Comparison of ENCODE assay signal across 8 cellular contexts in genomic region chr1:231161711-231162299, GRCh38. TPM values are rescaled to one million over a fixed set of nuclear protein-coding genes. Genes with fewer than 3 reads are reported as not detected.
DNase-seq lines count a peak whose midpoint lies in the region; ATAC-seq and TF ChIP-seq lines count a peak whose summit lies in the region.

Gene TRIM67 (plus strand): TSS chr1:231162058. CDS start chr1:231162970, 912 bp downstream.

- in situ Hi-C loops in GM23248 (cut with MboI), result no loop called here

- TF ChIP-seq RAD21 in neural cell (conservative IDR thresholded peaks at IDR 0.05), result no peak

- H3K27me3 ChIP-seq in GM23248 (replicated peaks; ENCODE audit: insufficient read depth), result peaks cover 47% of the 10 kb centered on the region
- H3K27me3 ChIP-seq in endodermal cell (ENCODE audit: control insufficient read depth, insufficient read depth, low read length, poor library complexity, severe bottlenecking), result peaks cover 86% of the 10 kb centered on the region
- H3K27me3 ChIP-seq in neural cell (ENCODE audit: insufficient read depth, low read depth, low read length), result peaks cover 11% of the 10 kb centered on the region
- peaks cover 89% of the 10 kb centered on the region for H3K27me3 ChIP-seq in CD4-positive, alpha-beta T cell (ENCODE audit: control insufficient read depth, insufficient read depth, low read length)

- no peak within 1 kb of the TSS for H3K27ac Mint-ChIP-seq in endodermal cell
- no peak within 1 kb of the TSS for H3K27ac Mint-ChIP-seq in CD4-positive, alpha-beta T cell

- H3K36me3 Mint-ChIP-seq in endodermal cell (ENCODE audit: low read depth), result no peaks in the 10 kb centered on the region
- H3K36me3 Mint-ChIP-seq in CD4-positive, alpha-beta T cell (ENCODE audit: low read depth), result no peaks in the 10 kb centered on the region

- no peaks in the 10 kb centered on the region for H3K36me3 ChIP-seq in GM23248 (ENCODE audit: low read depth)
- no peaks in the 10 kb centered on the region for H3K36me3 ChIP-seq in endodermal cell (ENCODE audit: control insufficient read depth, insufficient read depth, low read length)
- H3K36me3 ChIP-seq in neural cell (ENCODE audit: insufficient read depth, low read length), result no peaks in the 10 kb centered on the region

- H3K9me3 ChIP-seq in GM23248 (ENCODE audit: low read depth) (no peaks in the 10 kb centered on the region), endodermal cell (ENCODE audit: control insufficient read depth, low read length) (no peaks in the 10 kb centered on the region), neural cell (ENCODE audit: low read length) (no peaks in the 10 kb centered on the region)
- no peaks in the 10 kb centered on the region for H3K9me3 ChIP-seq in CD4-positive, alpha-beta T cell (ENCODE audit: control insufficient read depth, low read length)

- no peaks in the 10 kb centered on the region for H3K4me1 Mint-ChIP-seq in endodermal cell
- peaks cover 4% of the 10 kb centered on the region for H3K4me1 Mint-ChIP-seq in CD4-positive, alpha-beta T cell (ENCODE audit: low read depth)

- CTCF ChIA-PET in CD4-positive, alpha-beta T cell (lab: Charles Lee), result no interaction called here

- peaks cover 94% of the 10 kb centered on the region for H3K27me3 Mint-ChIP-seq in endodermal cell (ENCODE audit: insufficient read depth)
- peaks cover 65% of the 10 kb centered on the region for H3K27me3 Mint-ChIP-seq in CD4-positive, alpha-beta T cell

- H3K4me1 ChIP-seq in GM23248 (ENCODE audit: insufficient read depth), result 0 out of 2 replicates have a peak, but pooled peaks cover 3% of the 10 kb centered on the region
- no peaks in the 10 kb centered on the region for H3K4me1 ChIP-seq in endodermal cell (ENCODE audit: control insufficient read depth, insufficient read depth, low read length)

- ATAC-seq in CD4-positive, alpha-beta T cell (ENCODE audit: poor library complexity), result no peak

- H3K79me2 ChIP-seq in GM23248 (ENCODE audit: insufficient read depth) (no peaks in the 10 kb centered on the region), neural cell (replicated peaks; ENCODE audit: insufficient read depth, low read length) (peaks cover 25% of the 10 kb centered on the region)

- no peak within 1 kb of the TSS for H3K9ac ChIP-seq in GM23248
- H3K9ac ChIP-seq in endodermal cell (ENCODE audit: extremely low read depth, low read length, poor library complexity, severe bottlenecking), result no peak within 1 kb of the TSS
- peak within 1 kb of the TSS; percentile 82 for H3K9ac ChIP-seq in neural cell (ENCODE audit: low read length)

- H3K27ac ChIP-seq in GM23248 (no peak within 1 kb of the TSS), endodermal cell (ENCODE audit: low read depth, low read length) (no peak within 1 kb of the TSS), neural cell (ENCODE audit: low read length) (peak within 1 kb of the TSS; percentile 85)
- H3K27ac ChIP-seq in CD4-positive, alpha-beta T cell (ENCODE audit: low read depth, low read length), result no peak within 1 kb of the TSS

- TF ChIP-seq CTCF in endodermal cell (conservative IDR thresholded peaks at IDR 0.05), result no peak
- TF ChIP-seq CTCF in neural cell (IDR thresholded peaks at IDR 0.05; ENCODE audit: poor library complexity, severe bottlenecking), result no peak
- TF ChIP-seq CTCF in CD4-positive, alpha-beta T cell (IDR thresholded peaks at IDR 0.05), result no peak

- no peaks in the 10 kb centered on the region for H3F3A ChIP-seq in GM23248 (ENCODE audit: insufficient read depth)
- H3F3A ChIP-seq in neural cell (ENCODE audit: insufficient read depth, low read length, poor library complexity, severe bottlenecking), result no peaks in the 10 kb centered on the region

- intact Hi-C loops in CD4-positive, alpha-beta T cell (cut with DNase I, micrococcal nuclease), result no loop called here

- no peak for TF ChIP-seq EP300 in neural cell (conservative IDR thresholded peaks at IDR 0.05; ENCODE audit: poor library complexity, severe bottlenecking)

- H2AFZ ChIP-seq in GM23248, result no peak within 1 kb of the TSS
- peak within 1 kb of the TSS; percentile 82 for H2AFZ ChIP-seq in neural cell (ENCODE audit: low read depth, low read length)

- H3K4me2 ChIP-seq in GM23248 (ENCODE audit: unreplicated experiment) (peak within 1 kb of the TSS; percentile 51), neural cell (ENCODE audit: low read length) (peak within 1 kb of the TSS; percentile 66)

- no peaks in the 10 kb centered on the region for H3K9me3 Mint-ChIP-seq in endodermal cell
- H3K9me3 Mint-ChIP-seq in CD4-positive, alpha-beta T cell, result no peaks in the 10 kb centered on the region

- POLR2A ChIA-PET in CD4-positive, alpha-beta T cell (lab: Charles Lee), result no interaction called here

- H3K4me3 ChIP-seq in GM23248, result peak within 1 kb of the TSS; percentile 50
- peak within 1 kb of the TSS; percentile 72 for H3K4me3 ChIP-seq in endodermal cell (ENCODE audit: low read length)
- H3K4me3 ChIP-seq in neural cell (ENCODE audit: low read length), result peak within 1 kb of the TSS; percentile 96

- H3K9me2 ChIP-seq in GM23248 (ENCODE audit: insufficient read depth) (no peaks in the 10 kb centered on the region), neural cell (ENCODE audit: insufficient read depth, low read length) (no peaks in the 10 kb centered on the region)

- H4K20me1 ChIP-seq in GM23248 (ENCODE audit: insufficient read depth) (no peaks in the 10 kb centered on the region), neural cell (ENCODE audit: insufficient read depth) (no peaks in the 10 kb centered on the region)

- DNase-seq in GM23248, result no peak
- peak; percentile 36 to 69 for DNase-seq in NCI-H524 (lab: John Stamatoyannopoulos, UW)
- no peak for DNase-seq in endodermal cell
- DNase-seq in CD4-positive, alpha-beta T cell, result no peak
- no peak for DNase-seq in RKO (ENCODE audit: low spot score)
- no peak for DNase-seq in T1000 (lab: John Stamatoyannopoulos, UW)
- no peak for DNase-seq in middle frontal gyrus (ENCODE audit: extremely low spot score, low spot score)

- H3K4me3 Mint-ChIP-seq in endodermal cell, result peak within 1 kb of the TSS; percentile 52
- H3K4me3 Mint-ChIP-seq in CD4-positive, alpha-beta T cell, result no peak within 1 kb of the TSS

- WGBS in GM23248 (ENCODE audit: low coverage in 1 of 2, low lambda C conversion rate in 2 of 2, missing lambda C conversion rate in 2 of 2), 2 experiments, result 3 to 6% methylated on average over 21 to 31 of the region's 41 CpGs
- WGBS in endodermal cell (ENCODE audit: insufficient coverage in 1 of 2, insufficient read length in 1 of 2), 2 experiments, result 0% methylated on average over 4 to 41 of the region's 41 CpGs

TF ChIP-seq in neural cell, 6 proteins besides CTCF, POLR2A, EP300 and RAD21:
- TF ChIP-seq REST (IDR thresholded peaks at IDR 0.05; ENCODE audit: borderline replicate concordance), result peak; percentile 28
- TF ChIP-seq TAF1 (IDR thresholded peaks at IDR 0.05; ENCODE audit: low read depth), result no peak
- no peak for TF ChIP-seq MXI1 (conservative IDR thresholded peaks at IDR 0.05; ENCODE audit: poor library complexity, severe bottlenecking)
- TF ChIP-seq EZH2 (IDR thresholded peaks at IDR 0.05; ENCODE audit: borderline replicate concordance, insufficient read depth, low read length, poor library complexity, severe bottlenecking), result no peak
- TF ChIP-seq POLR2AphosphoS5 (IDR thresholded peaks at IDR 0.05), result peak; percentile 74
- no peak for TF ChIP-seq SMC3 (conservative IDR thresholded peaks at IDR 0.05; ENCODE audit: poor library complexity)

RNA-seq across cellular contexts. Expression of gene TRIM67, which starts in this region (rescaled TPM):
- not detected in 2 replicates for total RNA-seq in GM23248 (2014; rRNA removed; shearing (Covaris generic))
- polyA plus RNA-seq in GM23248 (2016; fragmentation: Nextera tagmentation; extraction: Ambion mirVana) (not detected in 2 replicates), neural cell (8.0 and 8.2 TPM in 2 replicates)
- total RNA-seq in endodermal cell, result under 1 TPM; 0.04 TPM
- 1.1 TPM for polyA plus RNA-seq in endodermal cell (2013, experiment 1 of 2)
- polyA plus RNA-seq in endodermal cell (2013, experiment 2 of 2), result 1.0 TPM
- 21.2 and 27.7 TPM in 2 replicates for polyA minus RNA-seq in neural cell
- not detected for total RNA-seq in CD4-positive, alpha-beta T cell

Comparison
In these comparisons a context has a peak if more than half of its experiments do, and no peak if none do; other contexts are left out.
1. DNase-seq: peak in NCI-H524 (2 of 2); none in GM23248 (single experiment), endodermal cell (single experiment), CD4-positive, alpha-beta T cell (0 of 10), RKO (single experiment), T1000 (single experiment) and middle frontal gyrus (single experiment).
2. Peak in every context shown above with its lines, with median percentiles within 50 percentile points of each other: H3K4me3 ChIP-seq.